In the genomic region with DNA sequence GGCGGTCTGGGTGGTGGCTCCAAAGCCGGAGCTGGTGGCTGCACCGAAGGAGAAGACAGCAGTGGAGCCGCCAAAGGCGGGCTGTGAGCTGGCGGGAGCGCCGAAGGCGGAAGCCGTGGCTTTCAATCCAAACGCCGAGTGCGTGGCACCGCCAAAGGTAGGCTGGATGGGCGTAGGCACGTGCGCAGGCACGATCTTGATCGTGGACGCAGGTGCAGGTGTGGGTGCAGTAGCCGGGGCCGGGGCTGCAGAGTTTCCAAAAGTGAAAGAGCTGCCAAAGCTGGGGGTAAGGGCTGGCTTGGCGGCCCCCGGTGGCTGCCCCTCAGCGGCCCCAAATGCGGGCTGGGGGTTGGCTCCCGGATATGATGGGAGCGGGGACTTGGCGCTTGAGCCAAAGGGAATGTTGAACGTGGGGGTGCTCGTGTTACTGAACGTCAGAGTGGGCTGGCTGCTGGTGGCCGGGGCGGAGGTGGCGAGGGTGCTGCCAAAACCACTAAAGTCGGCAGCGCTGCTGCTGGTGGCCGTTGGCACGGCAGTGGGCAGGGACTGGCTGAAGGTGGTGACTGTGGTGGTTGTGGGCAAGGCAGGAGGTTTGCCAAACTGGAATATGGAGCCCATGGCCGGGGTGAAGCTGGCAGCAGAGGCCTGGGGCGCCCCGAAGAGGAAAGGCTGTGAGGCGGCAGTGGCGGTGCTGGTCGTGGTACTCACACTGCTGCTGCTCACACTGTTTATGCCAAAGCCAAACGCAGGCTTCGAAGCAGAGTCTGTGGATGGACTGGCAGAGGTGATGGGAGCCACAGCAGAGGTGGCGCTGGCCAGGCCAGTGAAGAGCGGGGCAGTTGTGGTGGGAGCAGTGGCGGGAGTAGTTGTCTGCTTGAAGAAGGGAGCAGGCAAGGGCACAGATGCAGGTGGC, we compare ENCODE assay signal across 7 cellular contexts. TPM values are rescaled to one million over a fixed set of nuclear protein-coding genes. Genes with fewer than 3 reads are reported as not detected.
A peak's percentile ranks its signal among the peaks of the same experiment; 100 is the strongest.
DNase-seq lines count a peak whose midpoint lies in the region; ATAC-seq, FAIRE-seq and TF ChIP-seq lines count a peak whose summit lies in the region.
"Not testable (repeated sequence)": the region's sequence is repeated elsewhere in the genome, so short reads cannot be mapped to it uniquely, and the experiment has no call there.

No MANE protein-coding gene starts in this region.

- TF ChIP-seq POLR2A in HCT116 (IDR thresholded peaks at IDR 0.05; ENCODE audit: borderline replicate concordance, extremely low read depth, insufficient read depth, insufficient read length); K562 (conservative IDR thresholded peaks at IDR 0.05); endothelial cell of umbilical vein (IDR thresholded peaks at IDR 0.05; ENCODE audit: low read depth, low read length): not testable (repeated sequence)

- CTCF ChIA-PET in A673 (lab: Charles Lee); HCT116 (lab: Charles Lee); SK-N-SH (lab: Yijun Ruan, JAX); K562 (lab: Yijun Ruan, JAX; ENCODE audit: low intra/inter-chr PET ratio); endothelial cell of umbilical vein (lab: Charles Lee): not testable (repeated sequence)

- not testable (repeated sequence) for H2AFZ ChIP-seq in HCT116 (ENCODE audit: low read depth, low read length, poor library complexity, severe bottlenecking); SK-N-SH (ENCODE audit: low read depth); K562 (ENCODE audit: low read depth, low read length); endothelial cell of umbilical vein (ENCODE audit: low read depth, low read length)

- TF ChIP-seq CTCF in A673 (conservative IDR thresholded peaks at IDR 0.05; ENCODE audit: low read depth, low read length); HCT116 (IDR thresholded peaks at IDR 0.05 in 2 of 3, conservative IDR thresholded peaks at IDR 0.05 in 1 of 3; ENCODE audit: borderline replicate concordance in 1 of 3, insufficient read depth in 1 of 3, low read depth in 2 of 3, low read length in 2 of 3); SK-N-SH (IDR thresholded peaks at IDR 0.05); K562 (IDR thresholded peaks at IDR 0.05 in 2 of 3, conservative IDR thresholded peaks at IDR 0.05 in 1 of 3; ENCODE audit: insufficient read depth in 2 of 3, low read depth in 1 of 3, low read length in 3 of 3); endothelial cell of umbilical vein (IDR thresholded peaks at IDR 0.05; ENCODE audit: extremely low read depth in 1 of 2, insufficient read depth in 1 of 2, low read depth in 1 of 2, low read length in 2 of 2); kidney (IDR thresholded peaks at IDR 0.05; ENCODE audit: borderline replicate concordance, extremely low read depth, insufficient read depth); osteocyte (IDR thresholded peaks at IDR 0.05): not testable (repeated sequence)

- intact Hi-C loops in A673 (cut with micrococcal nuclease; ENCODE audit: unreplicated experiment); HCT116 (cut with micrococcal nuclease); K562 (cut with micrococcal nuclease); endothelial cell of umbilical vein (cut with micrococcal nuclease); kidney (cut with DNase I): not testable (repeated sequence)

- dilution Hi-C loops in endothelial cell of umbilical vein (cut with MboI; ENCODE audit: extremely low pct_ligation_motif_present, low sequenced_read_pairs) = not testable (repeated sequence)

- POLR2A ChIA-PET in A673 (lab: Charles Lee; ENCODE audit: low non-redundant PET); HCT116 (lab: Charles Lee); SK-N-SH (lab: Yijun Ruan, JAX); endothelial cell of umbilical vein (lab: Charles Lee): not testable (repeated sequence)
- POLR2A ChIA-PET in K562 (lab: Yijun Ruan, JAX) = interaction anchor here (0.6 kb wide), 1 partner anchor 631 kb away, joined by 3 read pairs; no protein-coding TSS in a partner anchor

- H3K4me1 Mint-ChIP-seq in osteocyte (ENCODE audit: unreplicated experiment) = not testable (repeated sequence)

- ATAC-seq in HCT116, K562: not testable (repeated sequence)

- not testable (repeated sequence) for H3K9me3 Mint-ChIP-seq in osteocyte (ENCODE audit: unreplicated experiment)

- H3K9me1 ChIP-seq in K562 (ENCODE audit: control insufficient read depth, insufficient read depth, low read length); endothelial cell of umbilical vein (replicated peaks; ENCODE audit: control insufficient read depth, extremely low read depth, insufficient read depth, low read length): not testable (repeated sequence)

- not testable (repeated sequence) for H3K9ac ChIP-seq in HCT116 (ENCODE audit: low read length); SK-N-SH; K562 (ENCODE audit: insufficient read depth in 1 of 2, low read depth in 2 of 2, low read length in 2 of 2); endothelial cell of umbilical vein (replicated peaks; ENCODE audit: extremely low read depth, insufficient read depth, low read length); kidney (ENCODE audit: low read length in 2 of 2)

- H3K27me3 ChIP-seq in A673 (replicated peaks; ENCODE audit: insufficient read depth, low read depth, low read length, poor library complexity); HCT116 (ENCODE audit: insufficient read depth, low read length); SK-N-SH (ENCODE audit: insufficient read depth); K562 (ENCODE audit: control insufficient read depth in 2 of 2, insufficient read depth in 2 of 2, low read length in 2 of 2); endothelial cell of umbilical vein (ENCODE audit: control insufficient read depth in 2 of 2, insufficient read depth in 2 of 2, low read length in 2 of 2): not testable (repeated sequence)

- H3K36me3 Mint-ChIP-seq in osteocyte (ENCODE audit: unreplicated experiment) = not testable (repeated sequence)

- H3K27me3 Mint-ChIP-seq in osteocyte (ENCODE audit: unreplicated experiment) = not testable (repeated sequence)

- BruUV-seq in A673 (replicated peaks; lab: Mats Ljungman, UMichigan) = TSS peak; percentile 27
- BruUV-seq in HCT116 (replicated peaks; lab: Mats Ljungman, UMichigan) = TSS peak; percentile 25
- TSS peak; percentile 17 for BruUV-seq in K562 (replicated peaks; lab: Mats Ljungman, UMichigan)
- TSS peak; percentile 50 for BruUV-seq in endothelial cell of umbilical vein (replicated peaks; lab: Mats Ljungman, UMichigan)

- not testable (repeated sequence) for H4K20me1 ChIP-seq in HCT116 (ENCODE audit: insufficient read depth); SK-N-SH (ENCODE audit: insufficient read depth); K562 (replicated peaks; ENCODE audit: control insufficient read depth, insufficient read depth, low read length); endothelial cell of umbilical vein (replicated peaks; ENCODE audit: control insufficient read depth, extremely low read depth, insufficient read depth, low read length)

- H3K27ac Mint-ChIP-seq in osteocyte (ENCODE audit: unreplicated experiment) = not testable (repeated sequence)

- RAD21 ChIA-PET in HCT116 (lab: Charles Lee; ENCODE audit: low non-redundant PET in 1 of 2, low total read pairs in 2 of 2, uncharacterized antibody in 2 of 2, unreplicated experiment in 2 of 2) = not testable (repeated sequence)

- in situ Hi-C loops in K562 (cut with MboI) = not testable (repeated sequence)

- not testable (repeated sequence) for H3K36me3 ChIP-seq in A673 (ENCODE audit: insufficient read depth, low read length, poor library complexity, severe bottlenecking); HCT116 (ENCODE audit: control insufficient read depth in 1 of 2, insufficient read depth in 2 of 2, low read length in 2 of 2); endothelial cell of umbilical vein (ENCODE audit: control insufficient read depth in 2 of 2, extremely low read depth in 1 of 2, insufficient read depth in 2 of 2, low read length in 2 of 2); kidney (ENCODE audit: control insufficient read depth in 1 of 2, insufficient read depth in 2 of 2, low read length in 2 of 2)
- H3K36me3 ChIP-seq in SK-N-SH (replicated peaks in 1 of 2; ENCODE audit: control insufficient read depth in 1 of 2, insufficient read depth in 2 of 2, low read length in 1 of 2) (peaks cover 7 to 28% of the 10 kb centered on the region in 2 experiments), K562 (ENCODE audit: control insufficient read depth, insufficient read depth, low read length) (peaks cover 40% of the 10 kb centered on the region; the same call in 1 of the 3 replicates)

- TF ChIP-seq RAD21 in HCT116 (IDR thresholded peaks at IDR 0.05; ENCODE audit: low read depth); SK-N-SH (IDR thresholded peaks at IDR 0.05; ENCODE audit: low read length); K562 (CRISPR knock-in tag; conservative IDR thresholded peaks at IDR 0.05 in 1 of 2, IDR thresholded peaks at IDR 0.05 in 1 of 2): not testable (repeated sequence)

- WGBS in SK-N-SH (ENCODE audit: low lambda C conversion rate) = 94% methylated on average over 32 of the region's 50 CpGs
- WGBS in K562 (ENCODE audit: insufficient coverage, low coverage, missing lambda C conversion rate) = 95% methylated on average over 23 of the region's 50 CpGs

- H3K9me2 ChIP-seq in HCT116 (ENCODE audit: insufficient read depth); SK-N-SH: not testable (repeated sequence)

- H3K79me2 ChIP-seq in HCT116 (ENCODE audit: insufficient read depth, low read length); SK-N-SH (ENCODE audit: insufficient read depth); K562 (ENCODE audit: control insufficient read depth, insufficient read depth, low read length); endothelial cell of umbilical vein (ENCODE audit: control insufficient read depth, insufficient read depth, low read length): not testable (repeated sequence)

- H3K27ac ChIP-seq in A673 (ENCODE audit: low read depth, low read length, poor library complexity, severe bottlenecking); HCT116 (ENCODE audit: low read depth, low read length); SK-N-SH (ENCODE audit: low read depth in 2 of 2, low read length in 1 of 2); K562 (ENCODE audit: extremely low read depth, low read depth, low read length); endothelial cell of umbilical vein (ENCODE audit: insufficient read depth, low read depth, low read length); kidney (ENCODE audit: low read depth in 2 of 2, low read length in 2 of 2): not testable (repeated sequence)

- TF ChIP-seq EP300 in SK-N-SH (IDR thresholded peaks at IDR 0.05; ENCODE audit: borderline replicate concordance in 1 of 2, low read depth in 1 of 2, low read length in 1 of 2); K562 (IDR thresholded peaks at IDR 0.05; ENCODE audit: low read length): not testable (repeated sequence)

- H3K4me2 ChIP-seq in HCT116 (ENCODE audit: low read length); SK-N-SH; K562 (ENCODE audit: insufficient read depth, low read length); endothelial cell of umbilical vein (ENCODE audit: insufficient read depth, low read length): not testable (repeated sequence)

- not testable (repeated sequence) for H3F3A ChIP-seq in SK-N-SH (replicated peaks; ENCODE audit: insufficient read depth)

- not testable (repeated sequence) for H3K4me1 ChIP-seq in A673 (ENCODE audit: insufficient read depth, low read length, poor library complexity, severe bottlenecking); HCT116 (ENCODE audit: control insufficient read depth in 1 of 2, insufficient read depth in 2 of 2, low read length in 2 of 2); SK-N-SH (ENCODE audit: control insufficient read depth in 1 of 2, insufficient read depth in 2 of 2, low read depth in 1 of 2, low read length in 1 of 2); K562 (replicated peaks in 1 of 2; ENCODE audit: control insufficient read depth in 2 of 2, insufficient read depth in 2 of 2, low read length in 2 of 2); endothelial cell of umbilical vein (ENCODE audit: control insufficient read depth, extremely low read depth, insufficient read depth, low read length); kidney (ENCODE audit: control insufficient read depth in 1 of 2, insufficient read depth in 1 of 2, low read depth in 1 of 2, low read length in 2 of 2)

- not testable (repeated sequence) for DNase-seq in A673 (ENCODE audit: low spot score); HCT116 (ENCODE audit: low read depth, low spot score); K562 (ENCODE audit: extremely low read depth in 1 of 4, low spot score in 3 of 4); endothelial cell of umbilical vein (ENCODE audit: low read depth, low spot score)
- DNase-seq in SK-N-SH (peak; percentile 15), kidney (peak; percentile 68), osteocyte (ENCODE audit: extremely low spot score, unreplicated experiment) (peak; percentile 80)

- FAIRE-seq in K562 (lab: Jason Lieb, UNC); endothelial cell of umbilical vein (lab: Jason Lieb, UNC); kidney (lab: Jason Lieb, UNC): not testable (repeated sequence)

- not testable (repeated sequence) for H3K4me3 Mint-ChIP-seq in osteocyte (ENCODE audit: unreplicated experiment)

- H3K9me3 ChIP-seq in A673 (ENCODE audit: low read depth, low read length, poor library complexity, severe bottlenecking); HCT116 (ENCODE audit: control insufficient read depth in 1 of 2, insufficient read depth in 1 of 2, low read depth in 1 of 2, low read length in 2 of 2); SK-N-SH; K562 (replicated peaks; ENCODE audit: control insufficient read depth, insufficient read depth, low read depth, low read length); endothelial cell of umbilical vein (replicated peaks; ENCODE audit: control insufficient read depth, insufficient read depth, low read length); kidney (ENCODE audit: control insufficient read depth in 1 of 2, low read length in 2 of 2): not testable (repeated sequence)

- H3K4me3 ChIP-seq in A673 (ENCODE audit: low read depth, low read length, poor library complexity, severe bottlenecking); HCT116 (replicated peaks in 1 of 2; ENCODE audit: low read depth in 1 of 2, low read length in 2 of 2); SK-N-SH (ENCODE audit: low read depth in 2 of 2, low read length in 1 of 2); K562; endothelial cell of umbilical vein (replicated peaks in 1 of 3; ENCODE audit: insufficient read depth in 1 of 3, low read depth in 1 of 3, low read length in 3 of 3); kidney (ENCODE audit: low read length in 2 of 2): not testable (repeated sequence)

RNA-seq across cellular contexts. Expression of a gene that starts 26.6 kb away (rescaled TPM):
- total RNA-seq in A673 (2021) (0.39 and 0.55 TPM in 2 replicates), HCT116 (2021; ENCODE audit: unreplicated experiment) (8.8 TPM), K562 (2014; rRNA removed) (0.64 and 1.2 TPM in 2 replicates), K562 (2014; rRNA removed; fragmentation: Illumina TruSeq; extraction: Trizol) (0.04 TPM in 1 of 2 replicates, not detected in the other), K562 (2015; rRNA removed; fragmentation: Illumina TruSeq; extraction: Trizol) (0.41 and 0.80 TPM in 2 replicates), K562 (2021) (1.2 and 1.4 TPM in 2 replicates), endothelial cell of umbilical vein (1.2 and 2.0 TPM in 2 replicates), kidney (4.3 TPM), osteocyte (3.2 and 7.4 TPM in 2 replicates)
- 4.2 and 4.5 TPM in 2 replicates for polyA plus RNA-seq in HCT116 (2012)
- polyA plus RNA-seq in SK-N-SH (2012; rRNA removed) (1.3 and 1.6 TPM in 2 replicates), K562 (2011; rRNA removed) (0.30 TPM in 1 of 2 replicates, not detected in the other), K562 (2014; fragmentation: Illumina TruSeq; extraction: Trizol) (0.15 TPM in 1 of 2 replicates, not detected in the other), K562 (2014; fragmentation: Nextera tagmentation; extraction: Ambion mirVana) (not detected), K562 (2014; rRNA removed) (0.28 and 0.90 TPM in 2 replicates), endothelial cell of umbilical vein (0.89 and 1.6 TPM in 2 replicates), kidney (ENCODE audit: insufficient read depth, low read depth, low replicate concordance) (3.8 TPM)
- polyA plus RNA-seq in SK-N-SH (2012; cell fraction: cytosol; rRNA removed) = 0.24 and 0.42 TPM in 2 replicates
- polyA plus RNA-seq in SK-N-SH (2012; cell fraction: nucleus; rRNA removed) = 16.2 and 22.1 TPM in 2 replicates
- 1.1 and 4.1 TPM in 2 replicates for total RNA-seq in K562 (2011; cell fraction: chromatin; rRNA removed; ENCODE audit: low replicate concordance)
- 2.1 and 3.0 TPM in 2 replicates for total RNA-seq in K562 (2011; cell fraction: nucleolus; rRNA removed)
- total RNA-seq in K562 (2011; cell fraction: nucleoplasm; rRNA removed) = 1.9 and 2.1 TPM in 2 replicates
- 0.03 and 0.42 TPM in 2 replicates for polyA plus RNA-seq in K562 (2011; cell fraction: cytosol; rRNA removed)
- 1.8 and 4.8 TPM in 2 replicates for polyA plus RNA-seq in K562 (2011; cell fraction: nucleus; rRNA removed)
- polyA plus RNA-seq in K562 (2012) = 0.52 and 4.5 TPM in 2 replicates
- 0.14 TPM in 1 of 2 replicates, not detected in the other for polyA minus RNA-seq in K562 (2011; rRNA and poly(A)+ RNA removed)
- polyA minus RNA-seq in K562 (2011; cell fraction: cytosol; rRNA and poly(A)+ RNA removed) = not detected in 2 replicates
- polyA minus RNA-seq in K562 (2011; cell fraction: nucleus; rRNA and poly(A)+ RNA removed) = 0.40 and 0.44 TPM in 2 replicates
- polyA plus RNA-seq in endothelial cell of umbilical vein (2011; cell fraction: cytosol; rRNA removed) = 0.06 TPM in 2 replicates
- 3.7 and 6.3 TPM in 2 replicates for polyA plus RNA-seq in endothelial cell of umbilical vein (2011; cell fraction: nucleus; rRNA removed)
- 1.2 and 1.3 TPM in 2 replicates for polyA plus RNA-seq in endothelial cell of umbilical vein (2012)
- 1.00 and 2.3 TPM in 2 replicates for polyA minus RNA-seq in endothelial cell of umbilical vein
- 1.9 TPM for polyA minus RNA-seq in endothelial cell of umbilical vein (2011; cell fraction: cytosol; rRNA and poly(A)+ RNA removed)
- polyA minus RNA-seq in endothelial cell of umbilical vein (2011; cell fraction: nucleus; rRNA and poly(A)+ RNA removed) = 2.0 and 6.5 TPM in 2 replicates
